In the genomic region with DNA sequence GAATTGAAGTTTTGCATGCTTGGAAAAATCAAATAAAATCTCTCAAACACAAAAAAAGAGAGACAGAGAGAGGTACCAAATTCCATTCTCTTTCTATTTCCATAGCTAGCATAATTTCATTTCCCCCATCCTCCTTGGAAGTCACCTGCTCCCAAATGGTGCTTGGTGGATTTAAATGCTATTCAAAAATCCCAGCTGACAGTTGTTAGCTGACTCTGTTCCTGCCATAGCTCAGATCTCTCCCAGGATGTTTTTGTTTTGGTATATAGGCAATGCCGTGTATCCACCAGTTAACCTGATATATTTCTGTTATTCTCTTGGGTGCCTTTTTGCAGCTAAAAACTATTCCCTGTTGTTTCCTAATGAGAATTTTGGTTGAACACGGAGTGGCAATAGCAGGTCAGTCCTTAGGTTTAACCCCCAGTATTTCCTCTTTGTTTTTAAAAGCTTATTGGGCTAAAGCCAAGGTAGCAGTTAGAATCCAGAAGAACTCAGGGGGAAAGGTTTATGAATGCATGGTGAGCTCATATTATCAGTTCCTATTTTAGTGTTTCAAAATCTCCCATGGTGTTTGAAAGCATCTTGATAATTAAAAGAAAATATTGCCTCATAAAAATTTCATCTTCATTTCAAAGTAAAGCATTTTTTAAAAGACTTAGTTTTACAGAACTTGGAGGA, we compare ENCODE assay signal across 1 cellular context.
TF ChIP-seq lines count a peak whose summit lies in the region.

No MANE protein-coding gene starts in this region.

TF ChIP-seq in GM12878, 131 proteins besides CTCF, POLR2A, EP300 and RAD21:
- TF ChIP-seq, protein P1, sequence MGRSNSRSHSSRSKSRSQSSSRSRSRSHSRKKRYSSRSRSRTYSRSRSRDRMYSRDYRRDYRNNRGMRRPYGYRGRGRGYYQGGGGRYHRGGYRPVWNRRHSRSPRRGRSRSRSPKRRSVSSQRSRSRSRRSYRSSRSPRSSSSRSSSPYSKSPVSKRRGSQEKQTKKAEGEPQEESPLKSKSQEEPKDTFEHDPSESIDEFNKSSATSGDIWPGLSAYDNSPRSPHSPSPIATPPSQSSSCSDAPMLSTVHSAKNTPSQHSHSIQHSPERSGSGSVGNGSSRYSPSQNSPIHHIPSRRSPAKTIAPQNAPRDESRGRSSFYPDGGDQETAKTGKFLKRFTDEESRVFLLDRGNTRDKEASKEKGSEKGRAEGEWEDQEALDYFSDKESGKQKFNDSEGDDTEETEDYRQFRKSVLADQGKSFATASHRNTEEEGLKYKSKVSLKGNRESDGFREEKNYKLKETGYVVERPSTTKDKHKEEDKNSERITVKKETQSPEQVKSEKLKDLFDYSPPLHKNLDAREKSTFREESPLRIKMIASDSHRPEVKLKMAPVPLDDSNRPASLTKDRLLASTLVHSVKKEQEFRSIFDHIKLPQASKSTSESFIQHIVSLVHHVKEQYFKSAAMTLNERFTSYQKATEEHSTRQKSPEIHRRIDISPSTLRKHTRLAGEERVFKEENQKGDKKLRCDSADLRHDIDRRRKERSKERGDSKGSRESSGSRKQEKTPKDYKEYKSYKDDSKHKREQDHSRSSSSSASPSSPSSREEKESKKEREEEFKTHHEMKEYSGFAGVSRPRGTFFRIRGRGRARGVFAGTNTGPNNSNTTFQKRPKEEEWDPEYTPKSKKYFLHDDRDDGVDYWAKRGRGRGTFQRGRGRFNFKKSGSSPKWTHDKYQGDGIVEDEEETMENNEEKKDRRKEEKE (IDR thresholded peaks at IDR 0.05), result no peak
- TF ChIP-seq NFYA (IDR thresholded peaks at IDR 0.05; ENCODE audit: borderline replicate concordance, low read depth, low read length), result no peak
- TF ChIP-seq, protein P2, sequence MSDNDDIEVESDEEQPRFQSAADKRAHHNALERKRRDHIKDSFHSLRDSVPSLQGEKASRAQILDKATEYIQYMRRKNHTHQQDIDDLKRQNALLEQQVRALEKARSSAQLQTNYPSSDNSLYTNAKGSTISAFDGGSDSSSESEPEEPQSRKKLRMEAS (IDR thresholded peaks at IDR 0.05; ENCODE audit: low read depth, low read length), result no peak
- no peak for TF ChIP-seq TARDBP (IDR thresholded peaks at IDR 0.05; ENCODE audit: borderline replicate concordance)
- peak; percentile 48; the same call in 1 of the 2 replicates for TF ChIP-seq JUNB (IDR thresholded peaks at IDR 0.05)
- TF ChIP-seq SPI1 (IDR thresholded peaks at IDR 0.05; ENCODE audit: borderline replicate concordance, insufficient read depth, low read depth, low read length), result peak; percentile 23; the same call in 1 of the 2 replicates
- TF ChIP-seq POU2F2 (IDR thresholded peaks at IDR 0.05; ENCODE audit: borderline replicate concordance, low read depth, low read length), result no peak
- TF ChIP-seq, protein P3, sequence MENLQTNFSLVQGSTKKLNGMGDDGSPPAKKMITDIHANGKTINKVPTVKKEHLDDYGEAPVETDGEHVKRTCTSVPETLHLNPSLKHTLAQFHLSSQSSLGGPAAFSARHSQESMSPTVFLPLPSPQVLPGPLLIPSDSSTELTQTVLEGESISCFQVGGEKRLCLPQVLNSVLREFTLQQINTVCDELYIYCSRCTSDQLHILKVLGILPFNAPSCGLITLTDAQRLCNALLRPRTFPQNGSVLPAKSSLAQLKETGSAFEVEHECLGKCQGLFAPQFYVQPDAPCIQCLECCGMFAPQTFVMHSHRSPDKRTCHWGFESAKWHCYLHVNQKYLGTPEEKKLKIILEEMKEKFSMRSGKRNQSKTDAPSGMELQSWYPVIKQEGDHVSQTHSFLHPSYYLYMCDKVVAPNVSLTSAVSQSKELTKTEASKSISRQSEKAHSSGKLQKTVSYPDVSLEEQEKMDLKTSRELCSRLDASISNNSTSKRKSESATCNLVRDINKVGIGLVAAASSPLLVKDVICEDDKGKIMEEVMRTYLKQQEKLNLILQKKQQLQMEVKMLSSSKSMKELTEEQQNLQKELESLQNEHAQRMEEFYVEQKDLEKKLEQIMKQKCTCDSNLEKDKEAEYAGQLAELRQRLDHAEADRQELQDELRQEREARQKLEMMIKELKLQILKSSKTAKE (IDR thresholded peaks at IDR 0.05; ENCODE audit: low read depth, poor library complexity, severe bottlenecking), result no peak
- TF ChIP-seq EGR1 (IDR thresholded peaks at IDR 0.05; ENCODE audit: borderline replicate concordance in 1 of 2, low read depth in 2 of 2, low read length in 2 of 2), result no peak
- TF ChIP-seq, protein P4, sequence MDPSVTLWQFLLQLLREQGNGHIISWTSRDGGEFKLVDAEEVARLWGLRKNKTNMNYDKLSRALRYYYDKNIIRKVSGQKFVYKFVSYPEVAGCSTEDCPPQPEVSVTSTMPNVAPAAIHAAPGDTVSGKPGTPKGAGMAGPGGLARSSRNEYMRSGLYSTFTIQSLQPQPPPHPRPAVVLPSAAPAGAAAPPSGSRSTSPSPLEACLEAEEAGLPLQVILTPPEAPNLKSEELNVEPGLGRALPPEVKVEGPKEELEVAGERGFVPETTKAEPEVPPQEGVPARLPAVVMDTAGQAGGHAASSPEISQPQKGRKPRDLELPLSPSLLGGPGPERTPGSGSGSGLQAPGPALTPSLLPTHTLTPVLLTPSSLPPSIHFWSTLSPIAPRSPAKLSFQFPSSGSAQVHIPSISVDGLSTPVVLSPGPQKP (IDR thresholded peaks at IDR 0.05; ENCODE audit: low read depth, low read length), result no peak
- TF ChIP-seq, protein P5, sequence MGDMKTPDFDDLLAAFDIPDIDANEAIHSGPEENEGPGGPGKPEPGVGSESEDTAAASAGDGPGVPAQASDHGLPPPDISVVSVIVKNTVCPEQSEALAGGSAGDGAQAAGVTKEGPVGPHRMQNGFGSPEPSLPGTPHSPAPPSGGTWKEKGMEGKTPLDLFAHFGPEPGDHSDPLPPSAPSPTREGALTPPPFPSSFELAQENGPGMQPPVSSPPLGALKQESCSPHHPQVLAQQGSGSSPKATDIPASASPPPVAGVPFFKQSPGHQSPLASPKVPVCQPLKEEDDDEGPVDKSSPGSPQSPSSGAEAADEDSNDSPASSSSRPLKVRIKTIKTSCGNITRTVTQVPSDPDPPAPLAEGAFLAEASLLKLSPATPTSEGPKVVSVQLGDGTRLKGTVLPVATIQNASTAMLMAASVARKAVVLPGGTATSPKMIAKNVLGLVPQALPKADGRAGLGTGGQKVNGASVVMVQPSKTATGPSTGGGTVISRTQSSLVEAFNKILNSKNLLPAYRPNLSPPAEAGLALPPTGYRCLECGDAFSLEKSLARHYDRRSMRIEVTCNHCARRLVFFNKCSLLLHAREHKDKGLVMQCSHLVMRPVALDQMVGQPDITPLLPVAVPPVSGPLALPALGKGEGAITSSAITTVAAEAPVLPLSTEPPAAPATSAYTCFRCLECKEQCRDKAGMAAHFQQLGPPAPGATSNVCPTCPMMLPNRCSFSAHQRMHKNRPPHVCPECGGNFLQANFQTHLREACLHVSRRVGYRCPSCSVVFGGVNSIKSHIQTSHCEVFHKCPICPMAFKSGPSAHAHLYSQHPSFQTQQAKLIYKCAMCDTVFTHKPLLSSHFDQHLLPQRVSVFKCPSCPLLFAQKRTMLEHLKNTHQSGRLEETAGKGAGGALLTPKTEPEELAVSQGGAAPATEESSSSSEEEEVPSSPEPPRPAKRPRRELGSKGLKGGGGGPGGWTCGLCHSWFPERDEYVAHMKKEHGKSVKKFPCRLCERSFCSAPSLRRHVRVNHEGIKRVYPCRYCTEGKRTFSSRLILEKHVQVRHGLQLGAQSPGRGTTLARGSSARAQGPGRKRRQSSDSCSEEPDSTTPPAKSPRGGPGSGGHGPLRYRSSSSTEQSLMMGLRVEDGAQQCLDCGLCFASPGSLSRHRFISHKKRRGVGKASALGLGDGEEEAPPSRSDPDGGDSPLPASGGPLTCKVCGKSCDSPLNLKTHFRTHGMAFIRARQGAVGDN (IDR thresholded peaks at IDR 0.05), result no peak
TF ChIP-seq in GM12878: peak in this region for 2.
